In genomic region chr9:119004618-119004990, GRCh38 we compare ENCODE assay signal across 11 cellular contexts.
A peak's percentile ranks its signal among the peaks of the same experiment; 100 is the strongest.
DNase-seq lines count a peak whose midpoint lies in the region; ATAC-seq and TF ChIP-seq lines count a peak whose summit lies in the region.
"Had no signal": no experiment of that assay in that cellular context is flagged by ENCODE, and none has a peak within 500 bp of the region (broad histone marks: within the 10 kb centered on the region; RNA-seq: fewer than 3 reads in every experiment).

No MANE protein-coding gene starts in this region.

- H3K27ac ChIP-seq in heart left ventricle (peak overlapping the region; percentile 47 to 88 (median 72)), sigmoid colon (peak overlapping the region; percentile 68 to 79 (median 72))
- H3K27ac ChIP-seq: WERI-Rb-1 had no signal

- DNase-seq in G401 (ENCODE audit: low spot score): peak; percentile 64
- peak; percentile 73 for DNase-seq in amniotic stem cell (lab: John Stamatoyannopoulos, UW)
- peak; percentile 53 to 86 (median 84) for DNase-seq in heart left ventricle
- DNase-seq in sigmoid colon: peak; percentile 90
- no peak for DNase-seq in SKM-1 (lab: John Stamatoyannopoulos, UW; ENCODE audit: unreplicated experiment)
- DNase-seq in CD1c-positive myeloid dendritic cell (ENCODE audit: extremely low spot score): no peak
- no peak for DNase-seq in NCI-H187 treated with DMSO at 0.1 percent for 48 hours (lab: John Stamatoyannopoulos, UW)
- DNase-seq: activated naive CD8-positive, alpha-beta T cell treated with anti-CD3 and anti-CD28 coated beads, Interleukin-2, amount 50 U/mL, for 24 hours; stimulated activated CD4-positive, alpha-beta T cell treated with anti-CD3 and anti-CD28 coated beads, Interleukin-4, amount 100 ng/mL, for 4 hours; WERI-Rb-1 had no signal

- H3K4me1 ChIP-seq in heart left ventricle (peaks cover 0 to 25% (median 12%) of the 10 kb centered on the region in 12 donors), sigmoid colon (peaks cover 0 to 37% (median 28%) of the 10 kb centered on the region in 4 donors)

- intact Hi-C loops in heart left ventricle (cut with DNase I): loop anchor here in 1 of 10 donors (2.0 kb wide), 1 partner anchor 22 kb away; no protein-coding TSS in a partner anchor
- intact Hi-C loops in sigmoid colon (cut with DNase I): loop anchor here (5.0 kb wide), 1 partner anchor 42 kb away; no protein-coding TSS in a partner anchor

- ATAC-seq in heart left ventricle (peak; percentile 92 to 95 (median 94)), HG03354 (IDR thresholded peaks at IDR 0.05; ENCODE audit: poor library complexity, severe bottlenecking, unreplicated experiment) (no peak)
- ATAC-seq: activated naive CD8-positive, alpha-beta T cell treated with anti-CD3 and anti-CD28 coated beads, Interleukin-2, amount 50 U/mL, for 24 hours had no signal

- WGBS in heart left ventricle, 4 donors: 21 to 34% (median 27%) methylated on average over 2 of the region's 2 CpGs
- WGBS in sigmoid colon, 2 donors: 41 to 60% methylated on average over 2 of the region's 2 CpGs

- H3K4me3 ChIP-seq in heart left ventricle (no peak overlapping the region), sigmoid colon (no peak overlapping the region)

- in situ Hi-C loops in G401 (cut with HindIII; ENCODE audit: low sequenced_read_pairs): no loop called here

- H3K27me3 ChIP-seq in heart left ventricle (no peaks in the 10 kb centered on the region), sigmoid colon (no peaks in the 10 kb centered on the region)

- no peaks in the 10 kb centered on the region for H3K36me3 ChIP-seq in heart left ventricle
- no peaks in the 10 kb centered on the region for H3K36me3 ChIP-seq in sigmoid colon
- H3K36me3 ChIP-seq: WERI-Rb-1 had no signal

- peaks cover 0 to 2% (median 0%) of the 10 kb centered on the region in 12 donors for H3K9me3 ChIP-seq in heart left ventricle
- H3K9me3 ChIP-seq in sigmoid colon: no peaks in the 10 kb centered on the region

- TF ChIP-seq POLR2A in heart left ventricle (IDR thresholded peaks at IDR 0.05) (no peak), sigmoid colon (IDR thresholded peaks at IDR 0.05) (no peak)

- no peak for TF ChIP-seq EP300 in sigmoid colon (IDR thresholded peaks at IDR 0.05)

- no peak for TF ChIP-seq CTCF in heart left ventricle (IDR thresholded peaks at IDR 0.05)
- no peak for TF ChIP-seq CTCF in sigmoid colon (IDR thresholded peaks at IDR 0.05)

Comparison
In these comparisons a context has a peak if more than half of its experiments do, and no peak if none do; other contexts are left out.
1. DNase-seq: peak in G401 (single experiment), amniotic stem cell (single experiment), heart left ventricle (5 of 5) and sigmoid colon (single experiment); none in SKM-1 (single experiment), CD1c-positive myeloid dendritic cell (single experiment) and NCI-H187 treated with DMSO at 0.1 percent for 48 hours (single experiment).